ENCODE assay signal across 11 cellular contexts in genomic region chr17:47286198-47286914, GRCh38. TPM values are rescaled to one million over a fixed set of nuclear protein-coding genes. Genes with fewer than 3 reads are reported as not detected.
DNase-seq lines count a peak whose midpoint lies in the region; ATAC-seq and TF ChIP-seq lines count a peak whose summit lies in the region.
"Had no signal": no experiment of that assay in that cellular context is flagged by ENCODE, and none has a peak within 500 bp of the region (broad histone marks: within the 10 kb centered on the region; RNA-seq: fewer than 3 reads in every experiment).

No MANE protein-coding gene starts in this region.

- H3K9me3 ChIP-seq in endodermal cell (ENCODE audit: control insufficient read depth, low read length): no peaks in the 10 kb centered on the region
- H3K9me3 ChIP-seq: MG63, SJSA1 had no signal

- 94 to 100% methylated on average over 2 to 6 of the region's 6 CpGs for WGBS in endodermal cell (ENCODE audit: insufficient coverage in 1 of 2, insufficient read length in 1 of 2), 2 experiments

- no peaks in the 10 kb centered on the region for H3K4me1 ChIP-seq in endodermal cell (ENCODE audit: control insufficient read depth, insufficient read depth, low read length)

- no peak overlapping the region for H3K27ac ChIP-seq in endodermal cell (ENCODE audit: low read depth, low read length)
- H3K27ac ChIP-seq: SJSA1 had no signal

- no peaks in the 10 kb centered on the region for H3K9me3 Mint-ChIP-seq in endodermal cell
- H3K9me3 Mint-ChIP-seq: activated T-helper 1 cell treated with anti-CD3 and anti-CD28 coated beads, Interleukin-12 subunit alpha, Interleukin-12 subunit beta, Interleukin-2, Interleukin-4 antibody, amounts not matched to agents 30 ng/mL and 10 ng/mL and 1 ng/mL, durations not matched to agents 14 hours and 24 hours and 36 hours had no signal

- H3K9ac ChIP-seq in endodermal cell (ENCODE audit: extremely low read depth, low read length, poor library complexity, severe bottlenecking): no peak overlapping the region

- H3K36me3 ChIP-seq in endodermal cell (ENCODE audit: control insufficient read depth, insufficient read depth, low read length): no peaks in the 10 kb centered on the region

- H3K27me3 Mint-ChIP-seq in endodermal cell (ENCODE audit: insufficient read depth): peaks cover 38% of the 10 kb centered on the region

- no peak overlapping the region for H3K27ac Mint-ChIP-seq in endodermal cell
- H3K27ac Mint-ChIP-seq: activated T-helper 1 cell treated with anti-CD3 and anti-CD28 coated beads, Interleukin-12 subunit alpha, Interleukin-12 subunit beta, Interleukin-2, Interleukin-4 antibody, amounts not matched to agents 30 ng/mL and 10 ng/mL and 1 ng/mL, durations not matched to agents 14 hours and 24 hours and 36 hours had no signal

- peaks cover 3% of the 10 kb centered on the region for H3K4me1 Mint-ChIP-seq in endodermal cell

- no peak overlapping the region for H3K4me3 Mint-ChIP-seq in endodermal cell
- H3K4me3 Mint-ChIP-seq: activated T-helper 1 cell treated with anti-CD3 and anti-CD28 coated beads, Interleukin-12 subunit alpha, Interleukin-12 subunit beta, Interleukin-2, Interleukin-4 antibody, amounts not matched to agents 30 ng/mL and 10 ng/mL and 1 ng/mL, durations not matched to agents 14 hours and 24 hours and 36 hours had no signal

- no peaks in the 10 kb centered on the region for H3K27me3 ChIP-seq in endodermal cell (ENCODE audit: control insufficient read depth, insufficient read depth, low read length, poor library complexity, severe bottlenecking)
- H3K27me3 ChIP-seq: MG63, SJSA1 had no signal

- H3K4me3 ChIP-seq in endodermal cell (ENCODE audit: low read length): no peak overlapping the region
- H3K4me3 ChIP-seq: MG63, SJSA1 had no signal

- no peaks in the 10 kb centered on the region for H3K36me3 Mint-ChIP-seq in endodermal cell (ENCODE audit: low read depth)

- DNase-seq in germinal center (ENCODE audit: low spot score): peak; percentile 53
- no peak for DNase-seq in omental fat pad (ENCODE audit: low spot score)
- DNase-seq in endodermal cell: no peak
- no peak for DNase-seq in COLO668 (lab: John Stamatoyannopoulos, UW; ENCODE audit: unreplicated experiment)
- DNase-seq in putamen (ENCODE audit: low spot score): no peak
- DNase-seq: MG63 had no signal

- ATAC-seq in GM18511 (IDR thresholded peaks at IDR 0.05; ENCODE audit: unreplicated experiment): peak; percentile 86
- peak; percentile 73 for ATAC-seq in GM21447 (IDR thresholded peaks at IDR 0.05; ENCODE audit: unreplicated experiment)
- ATAC-seq in HG03342 (IDR thresholded peaks at IDR 0.05; ENCODE audit: unreplicated experiment): peak; percentile 64
- ATAC-seq in omental fat pad (ENCODE audit: low FRiP score): no peak

- no peak for TF ChIP-seq CTCF in omental fat pad (IDR thresholded peaks at IDR 0.05)
- no peak for TF ChIP-seq CTCF in endodermal cell (conservative IDR thresholded peaks at IDR 0.05)

RNA-seq across cellular contexts. Expression of gene ITGB3, which starts 32.7 kb away (rescaled TPM):
- total RNA-seq in omental fat pad (10 to 100 TPM; 12.1 to 72.9 (median 17.5) TPM), endodermal cell (under 1 TPM; 0.51 to 0.73 TPM)
- polyA plus RNA-seq in endodermal cell (2013, experiment 1 of 2): 0.18 TPM
- polyA plus RNA-seq in endodermal cell (2013, experiment 2 of 2): 0.33 TPM
- total RNA-seq: activated T-helper 1 cell treated with anti-CD3 and anti-CD28 coated beads, Interleukin-12 subunit alpha, Interleukin-12 subunit beta, Interleukin-2, Interleukin-4 antibody, amounts not matched to agents 30 ng/mL and 10 ng/mL and 1 ng/mL, durations not matched to agents 14 hours and 24 hours and 36 hours had no signal

RNA-seq across cellular contexts. Expression of gene EFCAB13, which starts 37.4 kb away (rescaled TPM):
- total RNA-seq in omental fat pad (10 to 100 TPM in 1 of 4 donors, 1 to 10 TPM in 3; 3.3 to 17.2 (median 6.2) TPM), endodermal cell (1 to 10 TPM; 4.3 to 8.9 TPM)
- polyA plus RNA-seq in endodermal cell (2013, experiment 1 of 2): 0.89 TPM
- polyA plus RNA-seq in endodermal cell (2013, experiment 2 of 2): 0.99 TPM

Comparison
In these comparisons a context has a peak if more than half of its experiments do, and no peak if none do; other contexts are left out.
1. RNA of gene ITGB3, which starts 32.7 kb away (total RNA-seq): 12.1 to 72.9 TPM in omental fat pad; 0.51 to 0.73 TPM in endodermal cell; every median in the first group is over 4 times any median in the second.